Comparison of ENCODE assay signal across 16 cellular contexts in the genomic region with DNA sequence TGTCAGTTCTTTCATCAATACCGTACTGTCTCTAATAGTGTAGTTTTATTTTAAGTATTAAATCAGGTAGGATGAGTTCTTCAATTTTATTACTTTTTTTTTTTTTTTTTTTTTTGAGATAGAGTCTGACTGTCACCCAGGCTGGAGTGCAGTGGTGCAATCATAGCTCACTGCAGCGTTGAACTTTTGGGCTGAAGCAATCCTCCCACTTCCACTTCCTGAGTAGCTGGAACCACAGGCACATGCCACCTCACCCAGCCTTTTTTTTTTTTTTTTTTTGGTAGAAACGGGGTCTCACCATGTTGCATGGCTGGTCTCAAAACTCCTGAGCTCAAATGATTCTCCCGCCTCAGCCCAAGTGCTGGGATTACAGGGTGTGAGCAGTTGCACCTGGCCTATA. TPM values are rescaled to one million over a fixed set of nuclear protein-coding genes. Genes with fewer than 3 reads are reported as not detected.
DNase-seq lines count a peak whose midpoint lies in the region; ATAC-seq and TF ChIP-seq lines count a peak whose summit lies in the region.
"Had no signal": no experiment of that assay in that cellular context is flagged by ENCODE, and none has a peak within 500 bp of the region (broad histone marks: within the 10 kb centered on the region; RNA-seq: fewer than 3 reads in every experiment).

No MANE protein-coding gene starts in this region.

- H3K36me3 Mint-ChIP-seq in CD4-positive, alpha-beta T cell (ENCODE audit: low read depth): peaks cover 8% of the 10 kb centered on the region

- no peak for TF ChIP-seq CTCF in CD4-positive, alpha-beta T cell (IDR thresholded peaks at IDR 0.05)
- TF ChIP-seq CTCF in HL-60 (IDR thresholded peaks at IDR 0.05; ENCODE audit: insufficient read depth, low read length): no peak
- TF ChIP-seq CTCF in fibroblast of pulmonary artery (IDR thresholded peaks at IDR 0.05; ENCODE audit: low read length, missing control alignments): no peak

- H3K4me3 Mint-ChIP-seq in CD4-positive, alpha-beta T cell: no peak overlapping the region

- no peak for DNase-seq in CD4-positive, alpha-beta T cell
- DNase-seq in HL-60 (ENCODE audit: low read depth in 1 of 2, low spot score in 1 of 2) (peak; percentile 73 to 95), SKM-1 treated with dmso at 0.1 percent for 144 hours (lab: John Stamatoyannopoulos, UW; ENCODE audit: unreplicated experiment) (peak; percentile 88), fibroblast of pulmonary artery (ENCODE audit: low read depth) (peak; percentile 30), cerebellar cortex (ENCODE audit: low spot score) (no peak), HUDEP-2 (lab: John Stamatoyannopoulos, UW; ENCODE audit: unreplicated experiment in 76 of 76) (no peak)
- DNase-seq: activated T-cell treated with anti-CD3 and anti-CD28 coated beads for 4 hours, C1 segment of cervical spinal cord, NCI-H1694 treated with DMSO at 0.1 percent for 48 hours, NCI-H510A treated with DMSO at 0.1 percent for 48 hours, right lobe of liver, stomach had no signal

- H3K4me3 ChIP-seq in HL-60 (replicated peaks; ENCODE audit: insufficient read depth, low read length): no peak overlapping the region
- no peak overlapping the region for H3K4me3 ChIP-seq in fibroblast of pulmonary artery (replicated peaks; ENCODE audit: low read depth, low read length)
- H3K4me3 ChIP-seq: right lobe of liver, stomach had no signal

- H3K27ac ChIP-seq in CD4-positive, alpha-beta T cell (ENCODE audit: low read depth, low read length): no peak overlapping the region
- peak overlapping the region; percentile 71 for H3K27ac ChIP-seq in HL-60 (replicated peaks)
- H3K27ac ChIP-seq: right lobe of liver, stomach had no signal

- H3K27me3 Mint-ChIP-seq in CD4-positive, alpha-beta T cell: no peaks in the 10 kb centered on the region

- H3K27ac Mint-ChIP-seq in CD4-positive, alpha-beta T cell: no peak overlapping the region

- peaks cover 5% of the 10 kb centered on the region for H3K4me1 Mint-ChIP-seq in CD4-positive, alpha-beta T cell (ENCODE audit: low read depth)

- ATAC-seq in CD4-positive, alpha-beta T cell (ENCODE audit: poor library complexity): peak; percentile 55
- ATAC-seq in HG03439 (IDR thresholded peaks at IDR 0.05; ENCODE audit: unreplicated experiment) (no peak), HG02852 (IDR thresholded peaks at IDR 0.05; ENCODE audit: unreplicated experiment) (no peak)

- intact Hi-C loops in CD4-positive, alpha-beta T cell (cut with DNase I, micrococcal nuclease): no loop called here

- H3K9me3 Mint-ChIP-seq in CD4-positive, alpha-beta T cell: peaks cover 9% of the 10 kb centered on the region

- no peaks in the 10 kb centered on the region for H3K9me3 ChIP-seq in CD4-positive, alpha-beta T cell (ENCODE audit: control insufficient read depth, low read length)
- H3K9me3 ChIP-seq: right lobe of liver had no signal

- no peaks in the 10 kb centered on the region for H3K27me3 ChIP-seq in CD4-positive, alpha-beta T cell (ENCODE audit: control insufficient read depth, insufficient read depth, low read length)
- no peaks in the 10 kb centered on the region for H3K27me3 ChIP-seq in HL-60 (ENCODE audit: insufficient read depth, poor library complexity, severe bottlenecking)
- H3K27me3 ChIP-seq: right lobe of liver, stomach had no signal

- POLR2A ChIA-PET in CD4-positive, alpha-beta T cell (lab: Charles Lee): no interaction called here

- CTCF ChIA-PET in CD4-positive, alpha-beta T cell (lab: Charles Lee): interaction anchor here (0.7 kb wide), 1 partner anchor 9 kb away, joined by 3 read pairs; no protein-coding TSS in a partner anchor

RNA-seq across cellular contexts. Expression of gene INAVA, which starts 44.3 kb away (rescaled TPM):
- total RNA-seq in CD4-positive, alpha-beta T cell: under 1 TPM in 1 of 2 experiments, not detected in 1; 0.22 TPM
- total RNA-seq: fibroblast of lung; naive thymus-derived CD8-positive, alpha-beta T cell had no signal

Comparison
In these comparisons a context has a peak if more than half of its experiments do, and no peak if none do; other contexts are left out.
1. DNase-seq: peak in HL-60 (2 of 2), SKM-1 treated with dmso at 0.1 percent for 144 hours (single experiment) and fibroblast of pulmonary artery (single experiment); none in CD4-positive, alpha-beta T cell (0 of 10), cerebellar cortex (single experiment) and HUDEP-2 (0 of 76).